ENCODE assay signal across 1 cellular context in genomic region chr2:176001281-176001902, GRCh38.
TF ChIP-seq lines count a peak whose summit lies in the region.

No MANE protein-coding gene starts in this region.

TF ChIP-seq in A549, 52 proteins besides CTCF, POLR2A, EP300 and RAD21 (continued from another document):
- TF ChIP-seq PBX3 (IDR thresholded peaks at IDR 0.05) (no peak), MAFK (IDR thresholded peaks at IDR 0.05; ENCODE audit: partially characterized antibody) (no peak), MYC (IDR thresholded peaks at IDR 0.05; ENCODE audit: borderline replicate concordance, low read length) (no peak), HES2 (IDR thresholded peaks at IDR 0.05) (no peak), POLR2AphosphoS2 (conservative IDR thresholded peaks at IDR 0.05; ENCODE audit: low read length) (no peak), HMGXB4 (CRISPR knock-in tag; IDR thresholded peaks at IDR 0.05; ENCODE audit: borderline replicate concordance) (no peak), ESRRA (IDR thresholded peaks at IDR 0.05; ENCODE audit: borderline replicate concordance, low read length) (no peak), MAX (IDR thresholded peaks at IDR 0.05) (no peak)
